ENCODE assay signal across 26 cellular contexts in genomic region chr13:30759748-30760147, GRCh38. TPM values are rescaled to one million over a fixed set of nuclear protein-coding genes. Genes with fewer than 3 reads are reported as not detected.
"Had no signal": no experiment of that assay in that cellular context is flagged by ENCODE, and none has a peak within 500 bp of the region (broad histone marks: within the 10 kb centered on the region; RNA-seq: fewer than 3 reads in every experiment).

No MANE protein-coding gene starts in this region.

- H3K4me1 ChIP-seq: body of pancreas, left lung, lower lobe of right lung, uterus had no signal

- H3K27ac ChIP-seq: body of pancreas, cardiac muscle cell, coronary artery, left lung, lower lobe of right lung, neural progenitor cell, right atrium auricular region, thoracic aorta, uterus had no signal

- H3K9me3 ChIP-seq: body of pancreas, left lung, lower lobe of right lung, right atrium auricular region, thoracic aorta, uterus had no signal

- H3K27me3 ChIP-seq: body of pancreas, cardiac muscle cell, neural progenitor cell, right atrium auricular region, uterus had no signal

- ATAC-seq: activated CD4-positive, alpha-beta T cell treated with anti-CD3 and anti-CD28 coated beads for 36 hours; activated CD8-positive, alpha-beta memory T cell treated with anti-CD3 and anti-CD28 coated beads, Interleukin-2, amount 10 ng/mL, durations not matched to agents 7 days and 5 days; activated CD8-positive, alpha-beta T cell treated with anti-CD3 and anti-CD28 coated beads, Interleukin-2, amount 10 ng/mL, durations not matched to agents 7 days and 5 days; activated naive CD8-positive, alpha-beta T cell treated with anti-CD3 and anti-CD28 coated beads, Interleukin-2, amount 50 U/mL, for 24 hours; body of pancreas; left lung; lower lobe of right lung; natural killer cell; stimulated activated naive CD8-positive, alpha-beta T cell treated with anti-CD3 and anti-CD28 coated beads, Interleukin-15, Interleukin-2, amounts not matched to agents 100 U/mL and 50 U/mL, for 24 hours had no signal

- H3K36me3 ChIP-seq: cardiac muscle cell, neural progenitor cell, right atrium auricular region, thoracic aorta, uterus had no signal

- H3K4me3 ChIP-seq: body of pancreas, cardiac muscle cell, coronary artery, left lung, lower lobe of right lung, neural progenitor cell, right atrium auricular region, thoracic aorta, uterus had no signal

- DNase-seq: activated CD4-positive, alpha-beta T cell treated with anti-CD3 and anti-CD28 coated beads for 36 hours; activated CD4-positive, CD25-positive, alpha-beta regulatory T cell; activated CD8-positive, alpha-beta memory T cell treated with anti-CD3 and anti-CD28 coated beads, Interleukin-2, amount 10 ng/mL, durations not matched to agents 7 days and 5 days; activated CD8-positive, alpha-beta T cell treated with anti-CD3 and anti-CD28 coated beads, Interleukin-2, amount 10 ng/mL, durations not matched to agents 7 days and 5 days; activated naive CD8-positive, alpha-beta T cell treated with anti-CD3 and anti-CD28 coated beads, Interleukin-2, amount 50 U/mL, for 24 hours; activated T-cell treated with anti-CD3 and anti-CD28 coated beads, Interleukin-2, amount 50 U/mL, for 48 hours; anterior cingulate cortex; body of pancreas; cerebellar nuclear complex; foreskin melanocyte; left lung; lower lobe of right lung; mesenchymal stem cell; natural killer cell; stimulated activated CD4-positive, alpha-beta T cell treated with anti-CD3 and anti-CD28 coated beads, Interleukin-15, amount 100 ng/mL, for 24 hours; stimulated activated CD4-positive, alpha-beta T cell treated with anti-CD3 and anti-CD28 coated beads, Interleukin-2, amount 100 ng/mL, for 24 hours; stimulated activated naive CD8-positive, alpha-beta T cell treated with anti-CD3 and anti-CD28 coated beads, Interleukin-15, Interleukin-2, amounts not matched to agents 100 U/mL and 50 U/mL, for 24 hours; T-helper 1 cell; uterus had no signal

RNA-seq across cellular contexts. Expression of gene ALOX5AP, which starts 24.4 kb away (rescaled TPM):
- total RNA-seq: cardiac muscle cell, endothelial cell of umbilical vein, pulmonary artery endothelial cell had no signal
